Comparison of ENCODE assay signal across 24 cellular contexts in the genomic region with DNA sequence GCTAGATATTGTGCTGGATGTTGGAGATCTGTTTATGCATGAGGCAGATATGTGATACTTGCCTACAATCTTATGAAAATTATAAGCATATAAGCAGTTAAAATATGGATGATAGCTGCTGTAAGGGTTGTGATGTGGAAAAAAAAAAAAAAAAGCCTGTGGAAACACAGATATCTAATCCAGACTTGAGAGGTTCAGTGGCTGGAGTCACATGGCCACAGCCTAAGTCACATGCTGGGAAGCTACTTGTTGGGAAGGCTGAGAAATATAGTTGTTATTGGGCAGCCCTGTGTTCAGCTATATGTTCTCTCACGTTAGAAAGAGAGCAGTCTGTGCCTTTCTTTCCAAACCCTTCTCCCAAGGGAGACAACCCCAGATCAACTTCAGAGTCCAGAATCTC.
"Had no signal": no experiment of that assay in that cellular context is flagged by ENCODE, and none has a peak within 500 bp of the region (broad histone marks: within the 10 kb centered on the region; RNA-seq: fewer than 3 reads in every experiment).

No MANE protein-coding gene starts in this region.

- FAIRE-seq: HTR-8/SVneo had no signal

- H3K27me3 ChIP-seq: Peyer's patch, SJCRH30 had no signal

- H3K9me3 ChIP-seq: Peyer's patch, SJCRH30 had no signal

- H3K27ac ChIP-seq: HL-60, KMS-11, PC-9, Peyer's patch, SJCRH30 had no signal

- H3K4me3 ChIP-seq: PC-9, Peyer's patch, SJCRH30 had no signal

- H3K9ac ChIP-seq: KMS-11 had no signal

- DNase-seq: Kasumi-1; MM.1S; NCI-H1092 treated with DMSO at 0.1 percent for 48 hours; NCI-H1436 treated with DMSO at 0.1 percent for 48 hours; NCI-H1694; NCI-H187 treated with DMSO at 0.1 percent for 48 hours; NCI-H2029 treated with DMSO at 0.1 percent for 48 hours; NCI-H226; NCI-H446; NCI-H510A; NCI-H524 treated with DMSO at 0.1 percent for 48 hours; NCI-H69; NCI-H774; NK-92 treated with Interleukin-12 subunit alpha and Interleukin-12 subunit beta, amount 100 ng/mL, for 24 hours; PC-9; Peyer's patch; SHP77 treated with DMSO at 0.1 percent for 48 hours; SJCRH30; T-helper 1 cell had no signal

- H3K4me1 ChIP-seq: Peyer's patch, SJCRH30 had no signal

- H2AFZ ChIP-seq: PC-9 had no signal

- H3K36me3 ChIP-seq: Peyer's patch, SJCRH30 had no signal

- ATAC-seq: Right ventricle myocardium inferior, SK-N-SH treated with all-trans-retinoic acid at 6 μM for 48 hours had no signal

- H3K4me2 ChIP-seq: KMS-11, PC-9 had no signal
